Comparison of ENCODE assay signal across 7 cellular contexts in the genomic region with DNA sequence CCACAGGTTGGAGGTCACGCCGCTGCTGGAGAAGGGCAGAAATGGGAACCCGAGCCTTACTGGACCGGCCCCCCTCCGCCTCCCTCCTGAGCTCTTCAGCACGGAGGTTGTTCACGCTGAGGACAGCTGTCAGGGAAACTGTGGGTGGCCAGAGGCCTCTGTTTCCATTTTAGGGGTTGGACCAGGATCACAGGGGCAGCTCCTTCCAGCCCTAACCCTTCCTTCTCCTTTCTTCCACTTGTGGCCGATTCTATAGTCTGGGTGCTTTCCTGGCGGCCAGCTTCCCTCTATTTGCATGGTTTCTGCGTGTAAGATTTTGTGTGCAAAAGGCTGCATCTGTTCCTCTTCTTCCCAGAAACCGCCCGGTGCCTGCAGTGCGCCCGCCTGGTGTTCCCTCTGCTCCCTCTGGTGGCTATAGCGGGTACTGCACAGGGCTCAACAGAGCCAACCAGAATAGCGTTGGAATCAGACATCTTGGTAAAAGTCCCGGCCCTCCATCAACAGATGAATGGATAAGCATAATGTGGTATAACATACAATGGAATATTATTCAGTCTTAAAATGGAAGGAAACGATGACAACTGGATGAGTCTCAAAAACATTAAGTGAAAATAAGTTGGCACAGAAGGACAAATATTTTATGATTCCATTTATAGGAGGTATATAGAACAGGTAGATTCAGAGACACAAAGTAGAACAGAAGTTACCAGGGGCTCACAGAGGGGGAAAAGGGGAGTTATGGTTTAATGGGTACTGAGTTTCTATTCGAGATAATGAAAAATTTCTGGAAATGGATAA. TPM values are rescaled to one million over a fixed set of nuclear protein-coding genes. Genes with fewer than 3 reads are reported as not detected.
DNase-seq lines count a peak whose midpoint lies in the region; FAIRE-seq and TF ChIP-seq lines count a peak whose summit lies in the region.

No MANE protein-coding gene starts in this region.

- no peaks in the 10 kb centered on the region for H3K9me3 ChIP-seq in SJCRH30 (replicated peaks)
- H3K9me3 ChIP-seq in osteoblast (ENCODE audit: low read depth, low read length), result no peaks in the 10 kb centered on the region
- H3K9me3 ChIP-seq in testis, result no peaks in the 10 kb centered on the region

- H3K27ac ChIP-seq in SJCRH30 (peak overlapping the region; percentile 47), osteoblast (ENCODE audit: low read depth, low read length) (no peak overlapping the region), testis (no peak overlapping the region)

- peak overlapping the region; percentile 49 for H2AFZ ChIP-seq in osteoblast (ENCODE audit: low read length)

- peak; percentile 85 to 91 for DNase-seq in SJCRH30
- DNase-seq in activated effector memory CD4-positive, alpha-beta T cell treated with anti-CD3 and anti-CD28 coated beads, Interleukin-2, amount 50 U/mL, for 16 hours, result peak; percentile 94
- DNase-seq in frontal cortex (ENCODE audit: low spot score in 2 of 2), result peak; percentile 53 to 82
- peak; percentile 95 for DNase-seq in osteoblast (ENCODE audit: insufficient read length, low spot score, missing footprints)
- peak; percentile 96 for DNase-seq in testis

- H3K36me3 ChIP-seq in SJCRH30 (no peaks in the 10 kb centered on the region), osteoblast (ENCODE audit: insufficient read depth, low read length) (no peaks in the 10 kb centered on the region), testis (ENCODE audit: low read depth, missing control alignments) (no peaks in the 10 kb centered on the region)

- TF ChIP-seq CTCF in GM12801 (IDR thresholded peaks at IDR 0.05; ENCODE audit: extremely low read depth, insufficient read length) (peak; percentile 79), LNCAP (IDR thresholded peaks at IDR 0.05) (peak; percentile 99), osteoblast (IDR thresholded peaks at IDR 0.05; ENCODE audit: extremely low read depth, low read depth, low read length) (peak; percentile 99), testis (IDR thresholded peaks at IDR 0.05) (peak; percentile 99 to 100 (median 99))

- intact Hi-C loops in testis (cut with DNase I; ENCODE audit: low total_unique reads), result loop anchor here (2.0 kb wide), 1 partner anchor 115 kb away; no protein-coding TSS in a partner anchor

- H3K4me2 ChIP-seq in osteoblast (ENCODE audit: insufficient read depth, low read length), result peak overlapping the region; percentile 26

- no peaks in the 10 kb centered on the region for H3K27me3 ChIP-seq in SJCRH30
- no peaks in the 10 kb centered on the region for H3K27me3 ChIP-seq in osteoblast (ENCODE audit: insufficient read depth, low read length)
- H3K27me3 ChIP-seq in testis, result no peaks in the 10 kb centered on the region

- WGBS in testis, 2 donors, result 3 to 12% methylated on average over 12 to 19 of the region's 19 CpGs

- TF ChIP-seq POLR2A in testis (IDR thresholded peaks at IDR 0.05), result no peak

- no peak for FAIRE-seq in frontal cortex (lab: Jason Lieb, UNC)

- H3K4me1 ChIP-seq in SJCRH30, result peaks cover 14% of the 10 kb centered on the region
- no peaks in the 10 kb centered on the region for H3K4me1 ChIP-seq in osteoblast (ENCODE audit: insufficient read depth, low read length)
- H3K4me1 ChIP-seq in testis, result peaks cover 4% of the 10 kb centered on the region

- H3K4me3 ChIP-seq in SJCRH30 (peak overlapping the region; percentile 38), osteoblast (ENCODE audit: insufficient read depth, low read length) (no peak overlapping the region), testis (no peak overlapping the region)

- H3K79me2 ChIP-seq in osteoblast (ENCODE audit: insufficient read depth, low read length), result no peaks in the 10 kb centered on the region

- no peaks in the 10 kb centered on the region for H4K20me1 ChIP-seq in osteoblast (ENCODE audit: insufficient read depth, low read length)

RNA-seq across cellular contexts. Expression of a gene that starts 8.4 kb away (rescaled TPM):
- total RNA-seq in SJCRH30 (2014; rRNA removed; shearing (Covaris generic)), result not detected in 2 replicates
- total RNA-seq in frontal cortex (1.2 TPM), osteoblast (not detected in 2 replicates), testis (under 1 TPM in 1 of 2 donors, not detected in 1; 0.06 TPM)
- not detected for polyA plus RNA-seq in testis (ENCODE audit: insufficient read depth, low read depth, low replicate concordance)

RNA-seq across cellular contexts. Expression of a gene that starts 39.3 kb away (rescaled TPM):
- total RNA-seq in SJCRH30 (2014; rRNA removed; shearing (Covaris generic)), result not detected in 2 replicates
- total RNA-seq in frontal cortex (10.6 TPM), osteoblast (not detected in 2 replicates), testis (not detected)
- polyA plus RNA-seq in testis (ENCODE audit: insufficient read depth, low read depth, low replicate concordance), result not detected

Comparison
In these comparisons a context has a peak if more than half of its experiments do, and no peak if none do; other contexts are left out.
1. RNA of a gene that starts 39.3 kb away (total RNA-seq): 10.6 TPM in frontal cortex (single experiment); not detected in SJCRH30, not detected in osteoblast and not detected in testis; every median in the first group is over 10 times any median in the second.
2. Peak in every context shown above with its lines, with median percentiles within 50 percentile points of each other: CTCF ChIP-seq and DNase-seq.